ENCODE assay signal across 19 cellular contexts in genomic region chr11:95984035-95984434, GRCh38.
DNase-seq lines count a peak whose midpoint lies in the region; ATAC-seq, FAIRE-seq and TF ChIP-seq lines count a peak whose summit lies in the region.
"Had no signal": no experiment of that assay in that cellular context is flagged by ENCODE, and none has a peak within 500 bp of the region (broad histone marks: within the 10 kb centered on the region; RNA-seq: fewer than 3 reads in every experiment).

No MANE protein-coding gene starts in this region.

- peaks cover 60% of the 10 kb centered on the region for H3K36me3 Mint-ChIP-seq in HFFc6 (ENCODE audit: low read depth)

- H3K36me3 ChIP-seq in osteoblast (ENCODE audit: insufficient read depth, low read length), result peaks cover 50% of the 10 kb centered on the region
- H3K36me3 ChIP-seq: BE2C had no signal

- TF ChIP-seq EP300 in A549 (IDR thresholded peaks at IDR 0.05), result no peak

- H3K4me1 ChIP-seq in A549 (peaks cover 18% of the 10 kb centered on the region), osteoblast (ENCODE audit: insufficient read depth, low read length) (peaks cover 9% of the 10 kb centered on the region)
- H3K4me1 ChIP-seq: BE2C had no signal

- H3K9me3 ChIP-seq in A549, result no peaks in the 10 kb centered on the region
- H3K9me3 ChIP-seq in osteoblast (ENCODE audit: low read depth, low read length), result no peaks in the 10 kb centered on the region
- H3K9me3 ChIP-seq: BE2C had no signal

- H3K27me3 ChIP-seq in osteoblast (ENCODE audit: insufficient read depth, low read length), result no peaks in the 10 kb centered on the region
- H3K27me3 ChIP-seq: BE2C had no signal

- TF ChIP-seq CTCF in A549 (IDR thresholded peaks at IDR 0.05) (no peak), HFFc6 (IDR thresholded peaks at IDR 0.05) (no peak), osteoblast (IDR thresholded peaks at IDR 0.05; ENCODE audit: extremely low read depth, low read depth, low read length) (no peak)

- intact Hi-C loops in left colon (cut with DNase I, micrococcal nuclease), result no loop called here

- ATAC-seq in A549 (no peak), left colon (peak; percentile 95)

- H3K4me3 Mint-ChIP-seq in HFFc6, result no peak overlapping the region
- H3K4me3 Mint-ChIP-seq: CD8-positive, alpha-beta memory T cell; H9 had no signal

- peaks cover 26% of the 10 kb centered on the region for H3K4me1 Mint-ChIP-seq in HFFc6 (ENCODE audit: low read depth)

- H3K4me3 ChIP-seq in A549 (no peak overlapping the region), osteoblast (ENCODE audit: insufficient read depth, low read length) (no peak overlapping the region)

- TF ChIP-seq RAD21 in A549 (conservative IDR thresholded peaks at IDR 0.05 in 1 of 2, IDR thresholded peaks at IDR 0.05 in 1 of 2), result no peak

- no peak overlapping the region for H3K4me2 ChIP-seq in A549
- H3K4me2 ChIP-seq in osteoblast (ENCODE audit: insufficient read depth, low read length), result no peak overlapping the region

- CTCF ChIA-PET in A549 (lab: Yijun Ruan, JAX), result no interaction called here

- TF ChIP-seq POLR2A in A549 (IDR thresholded peaks at IDR 0.05; ENCODE audit: low read length), result no peak

- H4K20me1 ChIP-seq in osteoblast (ENCODE audit: insufficient read depth, low read length), result no peaks in the 10 kb centered on the region

- no peak for FAIRE-seq in A549 (lab: Jason Lieb, UNC)
- FAIRE-seq: G401.6, GM18507, H1 had no signal

- H2AFZ ChIP-seq in osteoblast (ENCODE audit: low read length), result no peak overlapping the region

- 93% methylated on average over 3 of the region's 3 CpGs for WGBS in A549 (ENCODE audit: missing lambda C conversion rate)

- H3K79me2 ChIP-seq in osteoblast (ENCODE audit: insufficient read depth, low read length), result peaks cover 3% of the 10 kb centered on the region

- H3K27ac ChIP-seq in A549 (peak overlapping the region; percentile 74 to 86; a peak in 5 of 6 replicates), osteoblast (ENCODE audit: low read depth, low read length) (no peak overlapping the region)

- DNase-seq in A549 (ENCODE audit: low read depth in 1 of 2, low spot score in 1 of 2), result no peak
- DNase-seq in HFFc6, result no peak
- DNase-seq in OCI-M1 (lab: John Stamatoyannopoulos, UW), result peak; percentile 22
- no peak for DNase-seq in left colon
- DNase-seq in NCI-H748 treated with DMSO at 0.1 percent for 48 hours (lab: John Stamatoyannopoulos, UW), result no peak
- DNase-seq in stimulated activated naive CD4-positive, alpha-beta T cell treated with Interleukin-2 at 50 U/mL for 16 hours (lab: John Stamatoyannopoulos, UW), result no peak
- DNase-seq in osteoblast (ENCODE audit: insufficient read length, low spot score, missing footprints), result no peak
- DNase-seq: ACHN; BE2C; C1 segment of cervical spinal cord; CD4-positive, CD25-positive, alpha-beta regulatory T cell; CD8-positive, alpha-beta memory T cell; COR-L47; DMS 273 treated with DMSO at 0.1 percent for 48 hours; DMS53; H9 had no signal

- H3K9me3 Mint-ChIP-seq in HFFc6, result no peaks in the 10 kb centered on the region
- H3K9me3 Mint-ChIP-seq: CD4-positive, CD25-positive, alpha-beta regulatory T cell; CD8-positive, alpha-beta memory T cell; H9 had no signal

- H3K27me3 Mint-ChIP-seq in HFFc6 (ENCODE audit: insufficient read depth), result no peaks in the 10 kb centered on the region; the same call in 1 of the 2 replicates
- H3K27me3 Mint-ChIP-seq: CD4-positive, CD25-positive, alpha-beta regulatory T cell had no signal

- POLR2A ChIA-PET in A549 (lab: Yijun Ruan, JAX), result no interaction called here

- H3K27ac Mint-ChIP-seq in HFFc6, result peak overlapping the region; percentile 84; the same call in 1 of the 2 replicates

TF ChIP-seq in A549, 52 proteins besides CTCF, POLR2A, EP300 and RAD21:
- TF ChIP-seq GATA3 (IDR thresholded peaks at IDR 0.05; ENCODE audit: borderline replicate concordance), result no peak
- TF ChIP-seq EHF (CRISPR knock-in tag; IDR thresholded peaks at IDR 0.05), result no peak
- TF ChIP-seq HOXB13 (CRISPR knock-in tag; IDR thresholded peaks at IDR 0.05; ENCODE audit: low read depth), result no peak
- TF ChIP-seq KDM1A (IDR thresholded peaks at IDR 0.05; ENCODE audit: low read depth), result no peak
- no peak for TF ChIP-seq PHF8 (IDR thresholded peaks at IDR 0.05; ENCODE audit: borderline replicate concordance, low read depth)
- TF ChIP-seq RARB (CRISPR knock-in tag; IDR thresholded peaks at IDR 0.05), result no peak
- TF ChIP-seq E2F6 (IDR thresholded peaks at IDR 0.05; ENCODE audit: borderline replicate concordance, low read depth), result no peak
- no peak for TF ChIP-seq USF2 (IDR thresholded peaks at IDR 0.05)
- TF ChIP-seq ELK1 (IDR thresholded peaks at IDR 0.05; ENCODE audit: low read depth, low read length), result no peak
- no peak for TF ChIP-seq HMGXB4 (CRISPR knock-in tag; IDR thresholded peaks at IDR 0.05; ENCODE audit: borderline replicate concordance)
TF ChIP-seq in A549: peak in this region for 0.
